ENCODE assay signal across 12 cellular contexts in the genomic region with DNA sequence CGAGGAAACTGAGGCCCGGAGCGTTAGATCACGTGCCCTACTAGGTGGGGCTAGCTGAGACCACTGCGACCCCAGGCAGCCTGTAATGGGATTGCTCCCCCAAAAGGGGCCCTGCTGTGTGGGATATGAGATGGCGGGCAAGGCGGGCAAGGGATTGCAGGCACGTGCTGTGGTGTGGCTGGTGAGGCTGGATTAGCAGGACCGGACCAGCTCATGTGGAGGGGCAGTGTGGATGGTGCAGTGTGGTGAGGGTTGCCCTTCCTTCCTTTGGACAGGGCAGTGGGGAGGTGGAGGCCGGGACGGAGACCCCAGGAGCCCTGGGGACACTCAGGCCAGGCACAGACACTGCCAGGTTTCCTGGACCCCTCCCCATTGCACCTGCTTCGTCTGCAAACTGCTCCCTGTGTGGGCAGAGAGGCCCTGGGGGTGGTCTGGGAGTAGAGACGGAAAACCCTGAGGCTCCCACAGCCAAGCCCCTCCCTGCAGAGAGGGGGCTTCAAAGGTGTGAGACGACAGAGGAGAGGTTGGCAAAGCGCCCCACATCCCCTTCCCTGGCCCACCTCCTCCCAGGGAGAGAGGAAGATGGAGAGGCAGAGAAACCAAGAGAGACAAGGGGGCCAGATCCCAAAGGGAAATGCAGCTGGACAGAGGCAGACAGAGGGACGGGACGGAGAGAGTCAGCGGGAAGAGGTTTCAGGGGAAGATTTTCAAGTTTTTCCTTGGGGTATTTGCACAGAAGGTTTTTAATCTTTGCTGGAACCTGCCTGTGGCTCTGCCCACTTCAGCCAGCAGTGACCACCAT.
"Had no signal": no experiment of that assay in that cellular context is flagged by ENCODE, and none has a peak within 500 bp of the region (broad histone marks: within the 10 kb centered on the region; RNA-seq: fewer than 3 reads in every experiment).

No MANE protein-coding gene starts in this region.

- H3K4me3 ChIP-seq: gastrocnemius medialis, hepatocyte, mucosa of descending colon, psoas muscle, sigmoid colon, transverse colon had no signal

- H3K9me3 ChIP-seq: gastrocnemius medialis, psoas muscle had no signal

- H3K4me1 ChIP-seq: gastrocnemius medialis, psoas muscle had no signal

- ATAC-seq: gastrocnemius medialis, left colon, psoas muscle had no signal

- H3K27ac ChIP-seq: gastrocnemius medialis, hepatocyte, psoas muscle, sigmoid colon, transverse colon had no signal

- H2AFZ ChIP-seq: hepatocyte had no signal

- DNase-seq: cortex of kidney; effector CD8-positive, alpha-beta T cell; gastrocnemius medialis; left colon; mammary epithelial cell; natural killer cell; occipital lobe; psoas muscle; sigmoid colon; transverse colon had no signal

- H3K36me3 ChIP-seq: gastrocnemius medialis, sigmoid colon, transverse colon had no signal

- H3K79me2 ChIP-seq: hepatocyte had no signal
